ENCODE assay signal across 19 cellular contexts in genomic region chr10:34872820-34873219, GRCh38. TPM values are rescaled to one million over a fixed set of nuclear protein-coding genes. Genes with fewer than 3 reads are reported as not detected.
DNase-seq lines count a peak whose midpoint lies in the region; ATAC-seq and TF ChIP-seq lines count a peak whose summit lies in the region.
"Had no signal": no experiment of that assay in that cellular context is flagged by ENCODE, and none has a peak within 500 bp of the region (broad histone marks: within the 10 kb centered on the region; RNA-seq: fewer than 3 reads in every experiment).

No MANE protein-coding gene starts in this region.

- no peaks in the 10 kb centered on the region for H3K27me3 ChIP-seq in DND-41 (ENCODE audit: insufficient read depth, low read length, poor library complexity)
- no peaks in the 10 kb centered on the region for H3K27me3 ChIP-seq in KMS-11 (ENCODE audit: insufficient read depth, low read depth)
- no peaks in the 10 kb centered on the region for H3K27me3 ChIP-seq in MM.1S (replicated peaks; ENCODE audit: insufficient read depth, low read length)
- no peaks in the 10 kb centered on the region for H3K27me3 ChIP-seq in vagina

- peak overlapping the region; percentile 64 for H3K27ac ChIP-seq in DND-41 (ENCODE audit: low read length)
- peak overlapping the region; percentile 34 for H3K27ac ChIP-seq in KMS-11
- peak overlapping the region; percentile 44; the same call in 1 of the 2 replicates for H3K27ac ChIP-seq in MM.1S (ENCODE audit: low read length)
- no peak overlapping the region for H3K27ac ChIP-seq in vagina
- H3K27ac ChIP-seq: A549, GM23248 had no signal

- intact Hi-C loops in vagina (cut with DNase I), result no loop called here

- H3K4me1 Mint-ChIP-seq in type B pancreatic cell (ENCODE audit: unreplicated experiment), result no peaks in the 10 kb centered on the region

- no peaks in the 10 kb centered on the region for H3K27me3 Mint-ChIP-seq in type B pancreatic cell

- TF ChIP-seq CTCF in DND-41 (IDR thresholded peaks at IDR 0.05; ENCODE audit: borderline replicate concordance, extremely low read depth, low read length, poor library complexity, severe bottlenecking), result no peak
- no peak for TF ChIP-seq CTCF in KMS-11 (conservative IDR thresholded peaks at IDR 0.05; ENCODE audit: low read depth, low read length)
- TF ChIP-seq CTCF in MM.1S (IDR thresholded peaks at IDR 0.05; ENCODE audit: low read length), result no peak
- no peak for TF ChIP-seq CTCF in type B pancreatic cell (conservative IDR thresholded peaks at IDR 0.05)
- no peak for TF ChIP-seq CTCF in vagina (IDR thresholded peaks at IDR 0.05)

- no peaks in the 10 kb centered on the region for H3K9me3 Mint-ChIP-seq in type B pancreatic cell
- H3K9me3 Mint-ChIP-seq: HFFc6 had no signal

- peaks cover 10% of the 10 kb centered on the region for H3F3A ChIP-seq in MM.1S (ENCODE audit: insufficient read depth, low read length)

- H3K27ac Mint-ChIP-seq in type B pancreatic cell, result peak overlapping the region; percentile 13
- H3K27ac Mint-ChIP-seq: CD4-positive, alpha-beta memory T cell; HFFc6 had no signal

- H3K79me2 ChIP-seq in DND-41 (ENCODE audit: insufficient read depth, low read length) (no peaks in the 10 kb centered on the region), KMS-11 (ENCODE audit: insufficient read depth, low read depth) (no peaks in the 10 kb centered on the region), MM.1S (ENCODE audit: low read length) (no peaks in the 10 kb centered on the region)

- 0 out of 2 replicates have a peak overlapping the region, but pooled peaks have one; percentile 0 for H3K9ac ChIP-seq in DND-41 (ENCODE audit: low read depth, low read length)
- H3K9ac ChIP-seq in KMS-11, result peak overlapping the region; percentile 14
- H3K9ac ChIP-seq in MM.1S (ENCODE audit: low read length), result peak overlapping the region; percentile 0; the same call in 1 of the 2 replicates
- H3K9ac ChIP-seq: GM23248 had no signal

- TF ChIP-seq POLR2A in vagina (IDR thresholded peaks at IDR 0.05), result no peak

- H3K9me3 ChIP-seq in DND-41 (ENCODE audit: insufficient read depth, low read length, severe bottlenecking), result no peaks in the 10 kb centered on the region
- H3K9me3 ChIP-seq in MM.1S (replicated peaks; ENCODE audit: insufficient read depth, low read length), result no peaks in the 10 kb centered on the region
- H3K9me3 ChIP-seq in vagina, result no peaks in the 10 kb centered on the region
- H3K9me3 ChIP-seq: A549, Caco-2 had no signal

- no peak overlapping the region for H3K4me3 Mint-ChIP-seq in type B pancreatic cell
- H3K4me3 Mint-ChIP-seq: CD4-positive, alpha-beta memory T cell; HFFc6 had no signal

- H3K9me2 ChIP-seq in MM.1S (replicated peaks; ENCODE audit: insufficient read depth, low read length), result no peaks in the 10 kb centered on the region

- H2AFZ ChIP-seq in DND-41 (ENCODE audit: low read depth, low read length), result peak overlapping the region; percentile 23
- peak overlapping the region; percentile 15; the same call in 1 of the 2 replicates for H2AFZ ChIP-seq in KMS-11 (ENCODE audit: low read depth)
- peak overlapping the region; percentile 11; the same call in 1 of the 2 replicates for H2AFZ ChIP-seq in MM.1S (ENCODE audit: low read length)
- H2AFZ ChIP-seq: GM23248 had no signal

- no peak for ATAC-seq in DND-41 (ENCODE audit: insufficient read depth, low read depth)
- ATAC-seq: A549 had no signal

- H3K4me3 ChIP-seq in DND-41 (ENCODE audit: low read depth in 1 of 2, low read length in 2 of 2) (no peak overlapping the region), KMS-11 (IDR thresholded peaks at IDR 0.05; ENCODE audit: insufficient read depth, low read depth, low read length) (no peak overlapping the region), MM.1S (ENCODE audit: low read length) (peak overlapping the region; percentile 37), vagina (no peak overlapping the region)
- H3K4me3 ChIP-seq: A549, GM23248 had no signal

- H3K36me3 ChIP-seq in DND-41 (ENCODE audit: insufficient read depth, low read length) (no peaks in the 10 kb centered on the region), KMS-11 (ENCODE audit: insufficient read depth) (no peaks in the 10 kb centered on the region), MM.1S (replicated peaks; ENCODE audit: insufficient read depth, low read length) (no peaks in the 10 kb centered on the region), vagina (no peaks in the 10 kb centered on the region)

- H3K4me2 ChIP-seq in DND-41 (ENCODE audit: insufficient read depth, low read length) (peak overlapping the region; percentile 38), KMS-11 (peak overlapping the region; percentile 83), MM.1S (ENCODE audit: low read depth, low read length) (peak overlapping the region; percentile 45)
- H3K4me2 ChIP-seq: A549 had no signal

- H3K4me1 ChIP-seq in DND-41 (ENCODE audit: insufficient read depth, low read length) (peaks cover 49% of the 10 kb centered on the region), KMS-11 (ENCODE audit: low read depth, poor library complexity, severe bottlenecking) (peaks cover 20% of the 10 kb centered on the region), MM.1S (ENCODE audit: low read length) (peaks cover 23% of the 10 kb centered on the region), vagina (no peaks in the 10 kb centered on the region)
- H3K4me1 ChIP-seq: A549, Caco-2 had no signal

- H4K20me1 ChIP-seq in DND-41 (ENCODE audit: insufficient read depth, low read length), result no peaks in the 10 kb centered on the region
- no peaks in the 10 kb centered on the region for H4K20me1 ChIP-seq in KMS-11 (ENCODE audit: insufficient read depth)
- no peaks in the 10 kb centered on the region for H4K20me1 ChIP-seq in MM.1S (ENCODE audit: insufficient read depth, low read length)

- H3K36me3 Mint-ChIP-seq in type B pancreatic cell, result no peaks in the 10 kb centered on the region
- H3K36me3 Mint-ChIP-seq: CD4-positive, alpha-beta memory T cell had no signal

- DNase-seq in DND-41, result no peak
- peak; percentile 75 for DNase-seq in MM.1S
- DNase-seq in type B pancreatic cell (ENCODE audit: extremely low spot score, unreplicated experiment), result no peak
- no peak for DNase-seq in NCI-H1694 treated with DMSO at 0.1 percent for 48 hours (lab: John Stamatoyannopoulos, UW)
- no peak for DNase-seq in vagina (ENCODE audit: extremely low spot score in 2 of 2)
- DNase-seq in NCI-H2196 (lab: John Stamatoyannopoulos, UW; ENCODE audit: unreplicated experiment), result no peak
- DNase-seq: 8988T; C1 segment of cervical spinal cord; Caco-2; CD4-positive, alpha-beta memory T cell; DMS153; EL; GDM1; GM23248; H7; HCEC 1CT; HFFc6 had no signal

RNA-seq across cellular contexts. Expression of gene PARD3, which starts 57.7 kb away (rescaled TPM):
- 52.3 and 54.1 TPM in 2 replicates for total RNA-seq in type B pancreatic cell (ENCODE audit: low replicate concordance)
- 95.5 TPM for total RNA-seq in vagina
